ENCODE assay signal across 1 cellular context in the genomic region with DNA sequence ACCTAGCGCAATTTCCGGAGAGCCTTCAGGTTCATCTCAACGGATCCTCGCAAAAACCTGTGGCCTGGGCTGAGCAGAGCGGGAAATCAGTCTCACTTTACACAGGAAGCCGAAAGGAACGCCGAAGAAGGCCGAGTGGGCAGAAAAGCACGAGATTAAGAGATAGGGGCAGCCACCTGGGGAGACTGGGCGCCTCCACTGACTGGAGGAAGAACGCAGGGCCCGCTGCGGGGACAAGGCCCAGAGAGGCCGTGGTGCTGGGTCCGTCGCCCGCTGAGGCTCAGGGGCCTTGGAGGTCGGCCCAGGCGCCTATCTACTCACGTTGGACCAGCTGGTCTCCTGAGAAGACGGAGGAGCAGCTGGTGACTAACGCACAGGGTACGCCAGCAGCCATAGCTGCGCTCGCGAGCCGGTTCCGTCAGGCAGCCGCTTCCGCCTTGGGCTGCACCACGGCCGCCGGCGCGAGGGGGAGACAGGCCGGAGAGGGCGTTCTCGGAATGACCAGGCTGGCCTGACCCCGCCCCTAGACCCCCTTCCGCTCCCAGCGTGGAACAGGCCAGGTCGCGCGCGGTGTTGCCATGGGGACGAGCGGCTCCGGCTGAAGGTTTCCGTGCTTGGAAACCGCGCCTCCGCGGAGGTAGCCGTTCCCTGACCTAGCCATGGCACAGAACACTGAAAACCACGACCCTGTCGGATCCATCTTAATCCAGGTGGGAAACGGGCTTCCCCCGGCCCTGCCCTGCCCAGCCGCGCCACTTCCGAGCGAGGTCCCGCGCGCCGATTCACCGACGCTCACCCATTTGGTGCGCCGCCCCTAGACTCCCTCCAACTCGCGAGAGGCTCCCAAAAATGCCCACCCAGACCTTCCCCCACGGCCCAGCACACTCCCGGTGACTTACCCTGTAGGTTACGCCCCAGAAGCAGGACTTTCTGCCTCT.
A peak's percentile ranks its signal among the peaks of the same experiment; 100 is the strongest.
TF ChIP-seq lines count a peak whose summit lies in the region.

A gene with protein sequence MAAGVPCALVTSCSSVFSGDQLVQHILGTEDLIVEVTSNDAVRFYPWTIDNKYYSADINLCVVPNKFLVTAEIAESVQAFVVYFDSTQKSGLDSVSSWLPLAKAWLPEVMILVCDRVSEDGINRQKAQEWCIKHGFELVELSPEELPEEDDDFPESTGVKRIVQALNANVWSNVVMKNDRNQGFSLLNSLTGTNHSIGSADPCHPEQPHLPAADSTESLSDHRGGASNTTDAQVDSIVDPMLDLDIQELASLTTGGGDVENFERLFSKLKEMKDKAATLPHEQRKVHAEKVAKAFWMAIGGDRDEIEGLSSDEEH (minus strand): TSS at position 424 of the 938 bp plus-strand sequence. CDS start 30 bp downstream, at position 394.
Gene IQCH (plus strand): TSS at position 549 of the 938 bp plus-strand sequence. CDS start 111 bp downstream, at position 660.

TF ChIP-seq in WTC11, 78 proteins besides CTCF, POLR2A, EP300 and RAD21 (continued from another document):
- TF ChIP-seq, protein P1, sequence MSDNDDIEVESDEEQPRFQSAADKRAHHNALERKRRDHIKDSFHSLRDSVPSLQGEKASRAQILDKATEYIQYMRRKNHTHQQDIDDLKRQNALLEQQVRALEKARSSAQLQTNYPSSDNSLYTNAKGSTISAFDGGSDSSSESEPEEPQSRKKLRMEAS (CRISPR knock-in tag; IDR thresholded peaks at IDR 0.05): peak; percentile 77
- TF ChIP-seq ZSCAN18 (CRISPR knock-in tag; IDR thresholded peaks at IDR 0.05) (no peak), TEAD1 (CRISPR knock-in tag; IDR thresholded peaks at IDR 0.05) (peak; percentile 66; the same call in 1 of the 2 replicates), NFE2L1 (CRISPR knock-in tag; IDR thresholded peaks at IDR 0.05) (no peak), GABPB1 (CRISPR knock-in tag; IDR thresholded peaks at IDR 0.05) (peak; percentile 74), NFYB (CRISPR knock-in tag; conservative IDR thresholded peaks at IDR 0.05; ENCODE audit: low read depth) (peak; percentile 41), ARID4B (CRISPR knock-in tag; IDR thresholded peaks at IDR 0.05; ENCODE audit: borderline replicate concordance) (peak; percentile 71; the same call in 1 of the 2 replicates), IRF2 (CRISPR knock-in tag; IDR thresholded peaks at IDR 0.05; ENCODE audit: borderline replicate concordance, low read depth) (no peak), KAT7 (CRISPR knock-in tag; IDR thresholded peaks at IDR 0.05; ENCODE audit: borderline replicate concordance) (0 out of 2 replicates have a peak, but pooled peaks have one; percentile 65)
- TF ChIP-seq, protein P2, sequence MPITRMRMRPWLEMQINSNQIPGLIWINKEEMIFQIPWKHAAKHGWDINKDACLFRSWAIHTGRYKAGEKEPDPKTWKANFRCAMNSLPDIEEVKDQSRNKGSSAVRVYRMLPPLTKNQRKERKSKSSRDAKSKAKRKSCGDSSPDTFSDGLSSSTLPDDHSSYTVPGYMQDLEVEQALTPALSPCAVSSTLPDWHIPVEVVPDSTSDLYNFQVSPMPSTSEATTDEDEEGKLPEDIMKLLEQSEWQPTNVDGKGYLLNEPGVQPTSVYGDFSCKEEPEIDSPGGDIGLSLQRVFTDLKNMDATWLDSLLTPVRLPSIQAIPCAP (CRISPR knock-in tag; IDR thresholded peaks at IDR 0.05): 0 out of 2 replicates have a peak, but pooled peaks have one; percentile 11
- TF ChIP-seq, protein P3, sequence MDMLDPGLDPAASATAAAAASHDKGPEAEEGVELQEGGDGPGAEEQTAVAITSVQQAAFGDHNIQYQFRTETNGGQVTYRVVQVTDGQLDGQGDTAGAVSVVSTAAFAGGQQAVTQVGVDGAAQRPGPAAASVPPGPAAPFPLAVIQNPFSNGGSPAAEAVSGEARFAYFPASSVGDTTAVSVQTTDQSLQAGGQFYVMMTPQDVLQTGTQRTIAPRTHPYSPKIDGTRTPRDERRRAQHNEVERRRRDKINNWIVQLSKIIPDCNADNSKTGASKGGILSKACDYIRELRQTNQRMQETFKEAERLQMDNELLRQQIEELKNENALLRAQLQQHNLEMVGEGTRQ (CRISPR knock-in tag; IDR thresholded peaks at IDR 0.05): no peak
- TF ChIP-seq, protein P4, sequence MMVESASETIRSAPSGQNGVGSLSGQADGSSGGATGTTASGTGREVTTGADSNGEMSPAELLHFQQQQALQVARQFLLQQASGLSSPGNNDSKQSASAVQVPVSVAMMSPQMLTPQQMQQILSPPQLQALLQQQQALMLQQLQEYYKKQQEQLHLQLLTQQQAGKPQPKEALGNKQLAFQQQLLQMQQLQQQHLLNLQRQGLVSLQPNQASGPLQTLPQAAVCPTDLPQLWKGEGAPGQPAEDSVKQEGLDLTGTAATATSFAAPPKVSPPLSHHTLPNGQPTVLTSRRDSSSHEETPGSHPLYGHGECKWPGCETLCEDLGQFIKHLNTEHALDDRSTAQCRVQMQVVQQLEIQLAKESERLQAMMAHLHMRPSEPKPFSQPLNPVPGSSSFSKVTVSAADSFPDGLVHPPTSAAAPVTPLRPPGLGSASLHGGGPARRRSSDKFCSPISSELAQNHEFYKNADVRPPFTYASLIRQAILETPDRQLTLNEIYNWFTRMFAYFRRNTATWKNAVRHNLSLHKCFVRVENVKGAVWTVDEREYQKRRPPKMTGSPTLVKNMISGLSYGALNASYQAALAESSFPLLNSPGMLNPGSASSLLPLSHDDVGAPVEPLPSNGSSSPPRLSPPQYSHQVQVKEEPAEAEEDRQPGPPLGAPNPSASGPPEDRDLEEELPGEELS (CRISPR knock-in tag; IDR thresholded peaks at IDR 0.05): peak; percentile 21; the same call in 1 of the 2 replicates
- TF ChIP-seq, protein P5, sequence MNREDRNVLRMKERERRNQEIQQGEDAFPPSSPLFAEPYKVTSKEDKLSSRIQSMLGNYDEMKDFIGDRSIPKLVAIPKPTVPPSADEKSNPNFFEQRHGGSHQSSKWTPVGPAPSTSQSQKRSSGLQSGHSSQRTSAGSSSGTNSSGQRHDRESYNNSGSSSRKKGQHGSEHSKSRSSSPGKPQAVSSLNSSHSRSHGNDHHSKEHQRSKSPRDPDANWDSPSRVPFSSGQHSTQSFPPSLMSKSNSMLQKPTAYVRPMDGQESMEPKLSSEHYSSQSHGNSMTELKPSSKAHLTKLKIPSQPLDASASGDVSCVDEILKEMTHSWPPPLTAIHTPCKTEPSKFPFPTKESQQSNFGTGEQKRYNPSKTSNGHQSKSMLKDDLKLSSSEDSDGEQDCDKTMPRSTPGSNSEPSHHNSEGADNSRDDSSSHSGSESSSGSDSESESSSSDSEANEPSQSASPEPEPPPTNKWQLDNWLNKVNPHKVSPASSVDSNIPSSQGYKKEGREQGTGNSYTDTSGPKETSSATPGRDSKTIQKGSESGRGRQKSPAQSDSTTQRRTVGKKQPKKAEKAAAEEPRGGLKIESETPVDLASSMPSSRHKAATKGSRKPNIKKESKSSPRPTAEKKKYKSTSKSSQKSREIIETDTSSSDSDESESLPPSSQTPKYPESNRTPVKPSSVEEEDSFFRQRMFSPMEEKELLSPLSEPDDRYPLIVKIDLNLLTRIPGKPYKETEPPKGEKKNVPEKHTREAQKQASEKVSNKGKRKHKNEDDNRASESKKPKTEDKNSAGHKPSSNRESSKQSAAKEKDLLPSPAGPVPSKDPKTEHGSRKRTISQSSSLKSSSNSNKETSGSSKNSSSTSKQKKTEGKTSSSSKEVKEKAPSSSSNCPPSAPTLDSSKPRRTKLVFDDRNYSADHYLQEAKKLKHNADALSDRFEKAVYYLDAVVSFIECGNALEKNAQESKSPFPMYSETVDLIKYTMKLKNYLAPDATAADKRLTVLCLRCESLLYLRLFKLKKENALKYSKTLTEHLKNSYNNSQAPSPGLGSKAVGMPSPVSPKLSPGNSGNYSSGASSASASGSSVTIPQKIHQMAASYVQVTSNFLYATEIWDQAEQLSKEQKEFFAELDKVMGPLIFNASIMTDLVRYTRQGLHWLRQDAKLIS (CRISPR knock-in tag; IDR thresholded peaks at IDR 0.05; ENCODE audit: borderline replicate concordance): no peak
- TF ChIP-seq, protein P6, sequence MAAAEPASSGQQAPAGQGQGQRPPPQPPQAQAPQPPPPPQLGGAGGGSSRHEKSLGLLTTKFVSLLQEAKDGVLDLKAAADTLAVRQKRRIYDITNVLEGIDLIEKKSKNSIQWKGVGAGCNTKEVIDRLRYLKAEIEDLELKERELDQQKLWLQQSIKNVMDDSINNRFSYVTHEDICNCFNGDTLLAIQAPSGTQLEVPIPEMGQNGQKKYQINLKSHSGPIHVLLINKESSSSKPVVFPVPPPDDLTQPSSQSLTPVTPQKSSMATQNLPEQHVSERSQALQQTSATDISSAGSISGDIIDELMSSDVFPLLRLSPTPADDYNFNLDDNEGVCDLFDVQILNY (CRISPR knock-in tag; IDR thresholded peaks at IDR 0.05): peak; percentile 79; the same call in 1 of the 2 replicates
